Comparison of ENCODE assay signal across 8 cellular contexts in the genomic region with DNA sequence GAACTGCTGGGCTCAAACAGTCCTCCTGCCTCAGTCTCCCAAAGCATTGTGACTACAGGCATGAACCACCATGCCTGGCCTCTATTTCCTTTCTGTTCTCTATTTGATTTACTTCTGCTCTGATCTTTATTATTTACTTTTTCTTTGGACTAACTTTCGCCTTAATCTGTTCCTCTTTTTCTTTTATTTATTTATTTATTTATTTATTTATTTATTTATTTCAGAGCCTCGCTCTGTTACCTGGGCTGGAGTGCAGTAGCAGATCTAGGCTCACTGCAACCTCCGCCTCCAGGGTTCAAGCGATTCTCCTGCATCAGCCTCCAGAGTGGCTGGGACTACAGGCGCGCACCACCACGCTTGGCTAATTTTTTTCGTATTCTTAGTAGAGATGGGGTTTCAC.
"Had no signal": no experiment of that assay in that cellular context is flagged by ENCODE, and none has a peak within 500 bp of the region (broad histone marks: within the 10 kb centered on the region; RNA-seq: fewer than 3 reads in every experiment).

No MANE protein-coding gene starts in this region.

- DNase-seq: GDM1, GF-D8 had no signal

- H3K4me3 ChIP-seq: GM12878 had no signal

- ATAC-seq: GM12878 had no signal

- FAIRE-seq: G401.6, GM12878, GM12891, GM12892, GM18507, GM19239 had no signal
